In the genomic region with DNA sequence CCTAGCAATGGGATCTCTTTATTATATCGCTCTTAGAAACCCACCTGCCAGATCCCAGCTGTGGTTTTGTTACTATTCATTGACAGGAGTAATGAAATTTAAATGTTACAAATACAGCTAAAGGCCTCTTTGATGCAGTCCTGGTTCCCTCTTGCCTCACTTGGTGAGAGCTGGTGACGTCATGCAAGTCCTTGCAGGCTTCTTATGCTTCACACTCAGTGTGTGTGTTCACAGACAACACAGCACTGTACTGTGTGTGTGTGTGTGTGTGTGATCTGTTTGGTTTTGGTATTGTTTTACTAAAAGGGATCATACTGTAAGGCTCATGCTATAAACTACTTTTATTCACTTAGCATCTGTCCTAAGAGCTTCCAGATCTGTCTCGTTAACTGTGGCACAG, we compare ENCODE assay signal across 19 cellular contexts.
A peak's percentile ranks its signal among the peaks of the same experiment; 100 is the strongest.
DNase-seq lines count a peak whose midpoint lies in the region; ATAC-seq, FAIRE-seq and TF ChIP-seq lines count a peak whose summit lies in the region.
"Had no signal": no experiment of that assay in that cellular context is flagged by ENCODE, and none has a peak within 500 bp of the region (broad histone marks: within the 10 kb centered on the region; RNA-seq: fewer than 3 reads in every experiment).

No MANE protein-coding gene starts in this region.

- DNase-seq in EH (ENCODE audit: low read depth) (peak; percentile 25), HTR-8/SVneo (ENCODE audit: insufficient read length, low spot score) (no peak), left kidney (ENCODE audit: low read depth, low spot score) (peak; percentile 24), OCI-LY7 (ENCODE audit: low spot score) (no peak), HFFc6 (no peak)
- DNase-seq in effector memory CD8-positive, alpha-beta T cell = no peak
- DNase-seq: ACHN; CD4-positive, alpha-beta memory T cell; NCI-H1436 treated with DMSO at 0.1 percent for 48 hours; NCI-H2081; NCI-H526 treated with DMSO at 0.1 percent for 48 hours; NK-92 treated with Interleukin-12 subunit alpha and Interleukin-12 subunit beta, amount 100 ng/mL, for 24 hours had no signal

- CTCF ChIA-PET in OCI-LY7 (lab: Charles Lee; ENCODE audit: unreplicated experiment) = no interaction called here

- peak overlapping the region in 3 of 5 experiments; percentile 2 to 71 (median 13) for H3K27ac Mint-ChIP-seq in brain
- H3K27ac Mint-ChIP-seq in effector memory CD8-positive, alpha-beta T cell = no peak overlapping the region
- no peak overlapping the region for H3K27ac Mint-ChIP-seq in HFFc6
- H3K27ac Mint-ChIP-seq: CD4-positive, alpha-beta memory T cell had no signal

- H3K4me3 Mint-ChIP-seq in brain (no peak overlapping the region), HFFc6 (no peak overlapping the region)
- no peak overlapping the region for H3K4me3 Mint-ChIP-seq in effector memory CD8-positive, alpha-beta T cell
- H3K4me3 Mint-ChIP-seq: CD4-positive, alpha-beta memory T cell had no signal

- H3K79me2 ChIP-seq in OCI-LY7 (ENCODE audit: insufficient read depth, low read depth, low read length) = no peaks in the 10 kb centered on the region

- H3K9me3 ChIP-seq in OCI-LY7 (ENCODE audit: low read length) = no peaks in the 10 kb centered on the region

- H3K27ac ChIP-seq in OCI-LY7 (ENCODE audit: low read depth, low read length, poor library complexity, severe bottlenecking) = no peak overlapping the region
- H3K27ac ChIP-seq: SK-N-MC had no signal

- ATAC-seq in HG02981 (IDR thresholded peaks at IDR 0.05; ENCODE audit: unreplicated experiment) = no peak
- no peak for ATAC-seq in effector memory CD8-positive, alpha-beta T cell (replicated peaks)
- ATAC-seq: Panc1, Right ventricle myocardium inferior had no signal

- intact Hi-C loops in OCI-LY7 (cut with micrococcal nuclease; ENCODE audit: unreplicated experiment) = no loop called here

- TF ChIP-seq CTCF in brain (conservative IDR thresholded peaks at IDR 0.05) = no peak
- no peak for TF ChIP-seq CTCF in OCI-LY7 (conservative IDR thresholded peaks at IDR 0.05; ENCODE audit: low read length)
- TF ChIP-seq CTCF in HFFc6 (IDR thresholded peaks at IDR 0.05) = no peak

- POLR2A ChIA-PET in OCI-LY7 (lab: Charles Lee) = no interaction called here

- BruUV-seq in OCI-LY7 (replicated peaks; lab: Mats Ljungman, UMichigan) = no TSS peak

- no peaks in the 10 kb centered on the region for H3K9me2 ChIP-seq in OCI-LY7 (ENCODE audit: insufficient read depth, low read length)

- no peaks in the 10 kb centered on the region for H3K36me3 ChIP-seq in OCI-LY7 (ENCODE audit: insufficient read depth, low read length)

- peak; percentile 13 for FAIRE-seq in HTR-8/SVneo (lab: Jason Lieb, UNC)
- FAIRE-seq: D721Med, H54 had no signal

- H3K4me3 ChIP-seq in OCI-LY7 (ENCODE audit: low read depth, low read length, poor library complexity, severe bottlenecking) = no peak overlapping the region
- H3K4me3 ChIP-seq: SK-N-MC had no signal

- no peaks in the 10 kb centered on the region for H4K20me1 ChIP-seq in OCI-LY7 (ENCODE audit: insufficient read depth, low read length)

- no peak overlapping the region for H2AFZ ChIP-seq in OCI-LY7 (ENCODE audit: low read length)

- no peak overlapping the region for H3K4me2 ChIP-seq in OCI-LY7 (ENCODE audit: low read length)

- H3K9me3 Mint-ChIP-seq in brain (peaks cover 0 to 3% (median 0%) of the 10 kb centered on the region in 5 experiments), HFFc6 (no peaks in the 10 kb centered on the region)
- no peaks in the 10 kb centered on the region for H3K9me3 Mint-ChIP-seq in effector memory CD8-positive, alpha-beta T cell

- no peaks in the 10 kb centered on the region for H3K4me1 ChIP-seq in OCI-LY7 (ENCODE audit: insufficient read depth, low read length, poor library complexity, severe bottlenecking)

- H3K4me1 Mint-ChIP-seq in brain = peaks cover 35% of the 10 kb centered on the region
- no peaks in the 10 kb centered on the region for H3K4me1 Mint-ChIP-seq in effector memory CD8-positive, alpha-beta T cell (ENCODE audit: low read depth in 2 of 2)
- no peaks in the 10 kb centered on the region for H3K4me1 Mint-ChIP-seq in HFFc6 (ENCODE audit: low read depth)

- no peaks in the 10 kb centered on the region for H3K27me3 Mint-ChIP-seq in brain
- peaks cover 28 to 87% of the 10 kb centered on the region in 2 donors for H3K27me3 Mint-ChIP-seq in effector memory CD8-positive, alpha-beta T cell
- H3K27me3 Mint-ChIP-seq in HFFc6 (ENCODE audit: insufficient read depth) = peaks cover 29% of the 10 kb centered on the region

- H3K36me3 Mint-ChIP-seq in brain (peaks cover 86% of the 10 kb centered on the region), HFFc6 (ENCODE audit: low read depth) (no peaks in the 10 kb centered on the region)
- H3K36me3 Mint-ChIP-seq in effector memory CD8-positive, alpha-beta T cell (ENCODE audit: insufficient read depth) = no peaks in the 10 kb centered on the region
- H3K36me3 Mint-ChIP-seq: CD4-positive, alpha-beta memory T cell had no signal

Comparison
In these comparisons a context has a peak if more than half of its experiments do, and no peak if none do; other contexts are left out.
1. DNase-seq: peak in EH (single experiment) and left kidney (single experiment); none in HTR-8/SVneo (single experiment), OCI-LY7 (single experiment), effector memory CD8-positive, alpha-beta T cell (0 of 3) and HFFc6 (single experiment).
2. H3K27ac Mint-ChIP-seq: peak in brain (3 of 5); none in effector memory CD8-positive, alpha-beta T cell (0 of 2) and HFFc6 (single experiment).